Comparison of ENCODE assay signal across 23 cellular contexts in genomic region chr20:54099894-54100293, GRCh38. TPM values are rescaled to one million over a fixed set of nuclear protein-coding genes. Genes with fewer than 3 reads are reported as not detected.
DNase-seq lines count a peak whose midpoint lies in the region; ATAC-seq and FAIRE-seq lines count a peak whose summit lies in the region.
"Had no signal": no experiment of that assay in that cellular context is flagged by ENCODE, and none has a peak within 500 bp of the region (broad histone marks: within the 10 kb centered on the region; RNA-seq: fewer than 3 reads in every experiment).

No MANE protein-coding gene starts in this region.

- no peaks in the 10 kb centered on the region for H3K36me3 Mint-ChIP-seq in activated naive CD8-positive, alpha-beta T cell treated with anti-CD3 and anti-CD28 coated beads, Interleukin-2, amount 10 ng/mL, durations not matched to agents 7 days and 5 days
- peaks cover 2% of the 10 kb centered on the region for H3K36me3 Mint-ChIP-seq in activated naive CD8-positive, alpha-beta T cell treated with anti-CD3 and anti-CD28 coated beads for 36 hours
- H3K36me3 Mint-ChIP-seq in stimulated activated effector memory CD8-positive, alpha-beta T cell treated with anti-CD3 and anti-CD28 coated beads, Interleukin-12 subunit alpha, Interleukin-12 subunit beta, amount 100 ng/mL, for 72 hours: no peaks in the 10 kb centered on the region
- H3K36me3 Mint-ChIP-seq: CD4-positive, CD25-positive, alpha-beta regulatory T cell had no signal

- no peaks in the 10 kb centered on the region for H3K79me2 ChIP-seq in mesendoderm (ENCODE audit: control insufficient read depth, insufficient read depth, low read length)

- peak; percentile 95 for FAIRE-seq in HTR-8/SVneo (lab: Jason Lieb, UNC)
- FAIRE-seq: D721Med, H1 had no signal

- POLR2A ChIA-PET in activated naive CD8-positive, alpha-beta T cell treated with anti-CD3 and anti-CD28 coated beads, Interleukin-2, amount 10 ng/mL, durations not matched to agents 7 days and 5 days (lab: Charles Lee): no interaction called here

- no peaks in the 10 kb centered on the region for H3K4me1 ChIP-seq in mesendoderm (ENCODE audit: control insufficient read depth, low read depth, low read length)
- no peaks in the 10 kb centered on the region for H3K4me1 ChIP-seq in aorta (ENCODE audit: control insufficient read depth in 1 of 2, insufficient read depth in 2 of 2, low read length in 2 of 2)

- peaks cover 6% of the 10 kb centered on the region for H3K4me1 Mint-ChIP-seq in activated naive CD8-positive, alpha-beta T cell treated with anti-CD3 and anti-CD28 coated beads, Interleukin-2, amount 10 ng/mL, durations not matched to agents 7 days and 5 days
- peaks cover 4% of the 10 kb centered on the region for H3K4me1 Mint-ChIP-seq in activated naive CD8-positive, alpha-beta T cell treated with anti-CD3 and anti-CD28 coated beads for 36 hours
- no peaks in the 10 kb centered on the region for H3K4me1 Mint-ChIP-seq in stimulated activated effector memory CD8-positive, alpha-beta T cell treated with anti-CD3 and anti-CD28 coated beads, Interleukin-12 subunit alpha, Interleukin-12 subunit beta, amount 100 ng/mL, for 72 hours

- no peak overlapping the region for H2BK15ac ChIP-seq in mesendoderm (replicated peaks; ENCODE audit: low read depth)

- no peak for DNase-seq in activated naive CD8-positive, alpha-beta T cell treated with anti-CD3 and anti-CD28 coated beads, Interleukin-2, amount 10 ng/mL, durations not matched to agents 7 days and 5 days
- DNase-seq in activated naive CD8-positive, alpha-beta T cell treated with anti-CD3 and anti-CD28 coated beads for 36 hours: no peak
- DNase-seq in HTR-8/SVneo (ENCODE audit: insufficient read length, low spot score) (no peak), kidney tubule cell (ENCODE audit: low spot score) (peak; percentile 67), mesendoderm (no peak), aorta (no peak)
- DNase-seq in stimulated activated effector memory CD8-positive, alpha-beta T cell treated with anti-CD3 and anti-CD28 coated beads, Interleukin-12 subunit alpha, Interleukin-12 subunit beta, amount 100 ng/mL, for 72 hours (ENCODE audit: low spot score in 2 of 2): no peak
- DNase-seq in activated CD4-positive, CD25-positive, alpha-beta regulatory T cell (lab: John Stamatoyannopoulos, UW): no peak
- DNase-seq: 8988T; CD4-positive, CD25-positive, alpha-beta regulatory T cell; CD8-positive, alpha-beta memory T cell; COR-L47; DMS153; DMS79 treated with DMSO at 0.1 percent for 48 hours; GF-D8; H9; KBM-7 had no signal

- no peak overlapping the region for H4K8ac ChIP-seq in mesendoderm (ENCODE audit: low read depth, low read length)

- no peak overlapping the region for H3K4me2 ChIP-seq in mesendoderm (ENCODE audit: low read length)

- intact Hi-C loops in aorta (cut with DNase I): loop anchor here (5.0 to 10.0 kb wide), 2 partner anchors 545 to 547 kb away; no protein-coding TSS in a partner anchor

- no peak overlapping the region for H2BK120ac ChIP-seq in mesendoderm (ENCODE audit: low read depth, low read length)

- no peaks in the 10 kb centered on the region for H3K79me1 ChIP-seq in mesendoderm (ENCODE audit: low read length)

- H3K9ac ChIP-seq in mesendoderm (ENCODE audit: low read length): no peak overlapping the region
- H3K9ac ChIP-seq: BLaER1 treated with 17β-estradiol and CSF1 and Interleukin-3, amounts not matched to agents 10 nM and 100 nM had no signal

- no peak overlapping the region for H4K5ac ChIP-seq in mesendoderm (ENCODE audit: low read length)

- H3K4me3 ChIP-seq in mesendoderm (ENCODE audit: low read length) (no peak overlapping the region), aorta (ENCODE audit: low read length in 2 of 2) (no peak overlapping the region)
- H3K4me3 ChIP-seq: BLaER1 treated with 17β-estradiol and CSF1 and Interleukin-3, amounts not matched to agents 10 nM and 100 nM had no signal

- H3K56ac ChIP-seq in mesendoderm (ENCODE audit: low read length): no peak overlapping the region

- H3K27me3 ChIP-seq in mesendoderm (ENCODE audit: insufficient read depth, low read length, poor library complexity) (no peaks in the 10 kb centered on the region), aorta (ENCODE audit: control insufficient read depth in 1 of 2, insufficient read depth in 2 of 2, low read length in 1 of 2) (no peaks in the 10 kb centered on the region)
- H3K27me3 ChIP-seq: BLaER1 treated with 17β-estradiol and CSF1 and Interleukin-3, amounts not matched to agents 10 nM and 100 nM had no signal

- H3K18ac ChIP-seq in mesendoderm (ENCODE audit: low read length): no peak overlapping the region

- H3K9me3 ChIP-seq in aorta (ENCODE audit: control insufficient read depth, low read length): no peaks in the 10 kb centered on the region
- H3K9me3 ChIP-seq: BLaER1 treated with 17β-estradiol and CSF1 and Interleukin-3, amounts not matched to agents 10 nM and 100 nM had no signal

- H3K4ac ChIP-seq in mesendoderm (ENCODE audit: low read depth, low read length): no peak overlapping the region

- no peak overlapping the region for H2AK5ac ChIP-seq in mesendoderm (ENCODE audit: low read length)

- H3K27ac ChIP-seq in mesendoderm (ENCODE audit: low read depth, low read length): no peak overlapping the region
- no peak overlapping the region for H3K27ac ChIP-seq in aorta (ENCODE audit: low read depth in 1 of 2, low read length in 2 of 2)
- H3K27ac ChIP-seq: BLaER1 treated with 17β-estradiol and CSF1 and Interleukin-3, amounts not matched to agents 10 nM and 100 nM; HL-60 had no signal

- WGBS in mesendoderm (ENCODE audit: extremely low coverage, insufficient coverage, low lambda C conversion rate): no CpG with 5 or more reads among the region's 3 CpGs
- 95 to 97% methylated on average over 3 of the region's 3 CpGs for WGBS in aorta, 2 donors

- H3K27ac Mint-ChIP-seq in activated naive CD8-positive, alpha-beta T cell treated with anti-CD3 and anti-CD28 coated beads, Interleukin-2, amount 10 ng/mL, durations not matched to agents 7 days and 5 days: peak overlapping the region; percentile 50
- no peak overlapping the region for H3K27ac Mint-ChIP-seq in activated naive CD8-positive, alpha-beta T cell treated with anti-CD3 and anti-CD28 coated beads for 36 hours
- H3K27ac Mint-ChIP-seq in stimulated activated effector memory CD8-positive, alpha-beta T cell treated with anti-CD3 and anti-CD28 coated beads, Interleukin-12 subunit alpha, Interleukin-12 subunit beta, amount 100 ng/mL, for 72 hours: no peak overlapping the region
- H3K27ac Mint-ChIP-seq: B cell; CD8-positive, alpha-beta memory T cell; IgD-negative memory B cell had no signal

- no peaks in the 10 kb centered on the region for H3K9me3 Mint-ChIP-seq in activated naive CD8-positive, alpha-beta T cell treated with anti-CD3 and anti-CD28 coated beads, Interleukin-2, amount 10 ng/mL, durations not matched to agents 7 days and 5 days
- H3K9me3 Mint-ChIP-seq in activated naive CD8-positive, alpha-beta T cell treated with anti-CD3 and anti-CD28 coated beads for 36 hours: peaks cover 1% of the 10 kb centered on the region
- no peaks in the 10 kb centered on the region for H3K9me3 Mint-ChIP-seq in stimulated activated effector memory CD8-positive, alpha-beta T cell treated with anti-CD3 and anti-CD28 coated beads, Interleukin-12 subunit alpha, Interleukin-12 subunit beta, amount 100 ng/mL, for 72 hours
- H3K9me3 Mint-ChIP-seq: CD8-positive, alpha-beta memory T cell; IgD-negative memory B cell had no signal

- H3K4me3 Mint-ChIP-seq in activated naive CD8-positive, alpha-beta T cell treated with anti-CD3 and anti-CD28 coated beads, Interleukin-2, amount 10 ng/mL, durations not matched to agents 7 days and 5 days: no peak overlapping the region
- H3K4me3 Mint-ChIP-seq in activated naive CD8-positive, alpha-beta T cell treated with anti-CD3 and anti-CD28 coated beads for 36 hours: no peak overlapping the region
- no peak overlapping the region for H3K4me3 Mint-ChIP-seq in stimulated activated effector memory CD8-positive, alpha-beta T cell treated with anti-CD3 and anti-CD28 coated beads, Interleukin-12 subunit alpha, Interleukin-12 subunit beta, amount 100 ng/mL, for 72 hours
- H3K4me3 Mint-ChIP-seq: B cell; CD4-positive, CD25-positive, alpha-beta regulatory T cell; CD8-positive, alpha-beta memory T cell; H9; IgD-negative memory B cell had no signal

- no peak overlapping the region for H2BK5ac ChIP-seq in mesendoderm (ENCODE audit: low read length)

- H3K36me3 ChIP-seq in mesendoderm (ENCODE audit: control insufficient read depth, insufficient read depth, low read length): no peaks in the 10 kb centered on the region
- no peaks in the 10 kb centered on the region for H3K36me3 ChIP-seq in aorta (ENCODE audit: control insufficient read depth in 1 of 2, insufficient read depth in 2 of 2, low read length in 1 of 2)
- H3K36me3 ChIP-seq: BLaER1 treated with 17β-estradiol and CSF1 and Interleukin-3, amounts not matched to agents 10 nM and 100 nM had no signal

- ATAC-seq in activated naive CD8-positive, alpha-beta T cell treated with anti-CD3 and anti-CD28 coated beads, Interleukin-2, amount 10 ng/mL, durations not matched to agents 7 days and 5 days (ENCODE audit: low read depth): no peak
- ATAC-seq in stimulated activated effector memory CD8-positive, alpha-beta T cell treated with anti-CD3 and anti-CD28 coated beads, Interleukin-12 subunit alpha, Interleukin-12 subunit beta, amount 100 ng/mL, for 72 hours: peak; percentile 31
- ATAC-seq in aorta (ENCODE audit: low FRiP score): no peak

- no peaks in the 10 kb centered on the region for H3K27me3 Mint-ChIP-seq in activated naive CD8-positive, alpha-beta T cell treated with anti-CD3 and anti-CD28 coated beads, Interleukin-2, amount 10 ng/mL, durations not matched to agents 7 days and 5 days
- H3K27me3 Mint-ChIP-seq in activated naive CD8-positive, alpha-beta T cell treated with anti-CD3 and anti-CD28 coated beads for 36 hours: no peaks in the 10 kb centered on the region

- no peak overlapping the region for H3K23ac ChIP-seq in mesendoderm (ENCODE audit: low read length)

RNA-seq across cellular contexts. Expression of gene BCAS1, which starts 29.5 kb away (rescaled TPM):
- under 1 TPM in 1 of 2 experiments, not detected in 1; 0.09 TPM for total RNA-seq in activated naive CD8-positive, alpha-beta T cell treated with anti-CD3 and anti-CD28 coated beads, Interleukin-2, amount 10 ng/mL, durations not matched to agents 7 days and 5 days
- total RNA-seq in activated naive CD8-positive, alpha-beta T cell treated with anti-CD3 and anti-CD28 coated beads for 36 hours: under 1 TPM; 0.06 to 0.10 TPM
- polyA plus RNA-seq in mesendoderm (2013, experiment 1 of 2): 0.13 TPM
- polyA plus RNA-seq in mesendoderm (2013, experiment 2 of 2): 0.11 TPM
- total RNA-seq in aorta: 1 to 10 TPM; 1.1 to 2.5 TPM
- 1 to 10 TPM in 1 of 2 donors, under 1 TPM in 1; 0.51 to 8.9 TPM for polyA plus RNA-seq in aorta
